Comparison of ENCODE assay signal across 9 cellular contexts in genomic region chr11:57276857-57277505, GRCh38. TPM values are rescaled to one million over a fixed set of nuclear protein-coding genes. Genes with fewer than 3 reads are reported as not detected.
DNase-seq lines count a peak whose midpoint lies in the region; ATAC-seq and TF ChIP-seq lines count a peak whose summit lies in the region.
"Had no signal": no experiment of that assay in that cellular context is flagged by ENCODE, and none has a peak within 500 bp of the region (broad histone marks: within the 10 kb centered on the region; RNA-seq: fewer than 3 reads in every experiment).

No MANE protein-coding gene starts in this region.

- H3K9me3 ChIP-seq in mesenchymal stem cell (ENCODE audit: control insufficient read depth, low read length), result peaks cover 10% of the 10 kb centered on the region

- H3K14ac ChIP-seq in mesenchymal stem cell (ENCODE audit: low read length in 2 of 2), result no peak overlapping the region

- no peak overlapping the region for H3K4me2 ChIP-seq in mesenchymal stem cell (ENCODE audit: low read length, poor library complexity, severe bottlenecking)

- no peak overlapping the region for H3K4ac ChIP-seq in mesenchymal stem cell (ENCODE audit: low read depth in 1 of 2, low read length in 2 of 2)

- no peaks in the 10 kb centered on the region for H3K79me2 ChIP-seq in ACC112 (ENCODE audit: control insufficient read depth, insufficient read depth, low read length, unreplicated experiment)

- H3K27ac ChIP-seq in ACC112 (ENCODE audit: low read depth, low read length), result peak overlapping the region; percentile 83; the same call in 1 of the 2 replicates
- H3K27ac ChIP-seq in mesenchymal stem cell (ENCODE audit: low read length, poor library complexity, severe bottlenecking), result no peak overlapping the region
- H3K27ac ChIP-seq in foreskin keratinocyte, result no peak overlapping the region

- no peak overlapping the region for H3K23ac ChIP-seq in mesenchymal stem cell (ENCODE audit: low read length in 2 of 2)

- peak overlapping the region; percentile 85 for H3K9ac ChIP-seq in mesenchymal stem cell (ENCODE audit: low read length)

- no peak overlapping the region for H4K8ac ChIP-seq in mesenchymal stem cell (ENCODE audit: low read length)

- H2BK5ac ChIP-seq in mesenchymal stem cell (ENCODE audit: low read depth, low read length, poor library complexity, severe bottlenecking), result no peak overlapping the region

- TF ChIP-seq CTCF in epithelial cell of esophagus (IDR thresholded peaks at IDR 0.05; ENCODE audit: insufficient read depth, low read depth, low read length, missing control alignments), result no peak
- no peak for TF ChIP-seq CTCF in foreskin keratinocyte (conservative IDR thresholded peaks at IDR 0.05)

- H2BK120ac ChIP-seq in mesenchymal stem cell (ENCODE audit: low read depth, low read length), result no peak overlapping the region

- H3K4me3 ChIP-seq in ACC112 (ENCODE audit: low read depth, low read length) (no peak overlapping the region), epithelial cell of esophagus (ENCODE audit: low read length) (no peak overlapping the region), mesenchymal stem cell (ENCODE audit: insufficient read depth in 1 of 2, low read depth in 1 of 2, low read length in 2 of 2) (no peak overlapping the region)

- H3K36me3 ChIP-seq in ACC112 (ENCODE audit: insufficient read depth, low read length) (no peaks in the 10 kb centered on the region), mesenchymal stem cell (ENCODE audit: control insufficient read depth in 1 of 2, insufficient read depth in 2 of 2, low read depth in 1 of 2, low read length in 2 of 2) (no peaks in the 10 kb centered on the region)

- no peak overlapping the region for H2BK15ac ChIP-seq in mesenchymal stem cell (ENCODE audit: low read depth, poor library complexity, severe bottlenecking)

- H2AFZ ChIP-seq in ACC112 (ENCODE audit: low read length, unreplicated experiment) (no peak overlapping the region), mesenchymal stem cell (ENCODE audit: low read depth, low read length) (no peak overlapping the region)

- H4K91ac ChIP-seq in mesenchymal stem cell (ENCODE audit: low read length), result no peak overlapping the region

- no peak overlapping the region for H2AK5ac ChIP-seq in mesenchymal stem cell (ENCODE audit: low read length, severe bottlenecking)

- no peaks in the 10 kb centered on the region for H3K27me3 ChIP-seq in ACC112 (ENCODE audit: insufficient read depth, low read length)
- H3K27me3 ChIP-seq in mesenchymal stem cell (ENCODE audit: control insufficient read depth in 1 of 2, insufficient read depth in 1 of 2, low read length in 2 of 2), result peaks cover 0 to 7% of the 10 kb centered on the region in 2 experiments
- H3K27me3 ChIP-seq in foreskin keratinocyte, result no peaks in the 10 kb centered on the region

- H3K18ac ChIP-seq in mesenchymal stem cell (ENCODE audit: low read depth in 1 of 2, low read length in 2 of 2), result no peak overlapping the region

- DNase-seq in NCI-H526 treated with DMSO at 0.1 percent for 48 hours (lab: John Stamatoyannopoulos, UW) (peak; percentile 97), epithelial cell of esophagus (ENCODE audit: low read depth) (peak; percentile 72), mesenchymal stem cell (no peak), putamen (ENCODE audit: low spot score) (no peak), SW 1271 (lab: John Stamatoyannopoulos, UW) (no peak), foreskin keratinocyte (no peak)

- H2BK12ac ChIP-seq in mesenchymal stem cell (ENCODE audit: low read length in 2 of 2), result no peak overlapping the region

- H3K79me1 ChIP-seq in mesenchymal stem cell (replicated peaks; ENCODE audit: low read length, poor library complexity, severe bottlenecking), result no peaks in the 10 kb centered on the region

- WGBS in mesenchymal stem cell, result 90% methylated on average over 3 of the region's 5 CpGs

- ATAC-seq in HG03025 (IDR thresholded peaks at IDR 0.05; ENCODE audit: low FRiP score, unreplicated experiment) (no peak), foreskin keratinocyte (no peak)
- ATAC-seq: activated T-cell treated with anti-CD3 and anti-CD28 coated beads, Interleukin-2, amount 50 U/mL, for 72 hours had no signal

- H3K4me1 ChIP-seq in ACC112 (ENCODE audit: control insufficient read depth, insufficient read depth, low read length, unreplicated experiment) (peaks cover 46% of the 10 kb centered on the region), mesenchymal stem cell (ENCODE audit: control insufficient read depth, insufficient read depth, low read depth, low read length) (no peaks in the 10 kb centered on the region), foreskin keratinocyte (peaks cover 43% of the 10 kb centered on the region)

RNA-seq across cellular contexts. Expression of gene APLNR, which starts 39.9 kb away (rescaled TPM):
- polyA plus RNA-seq in mesenchymal stem cell (2013, experiment 1 of 2), result not detected
- polyA plus RNA-seq in mesenchymal stem cell (2013, experiment 2 of 2), result not detected
- not detected in 2 replicates for total RNA-seq in foreskin keratinocyte
- not detected in 2 replicates for polyA plus RNA-seq in foreskin keratinocyte
- total RNA-seq: activated T-cell treated with anti-CD3 and anti-CD28 coated beads, Interleukin-2, amount 50 U/mL, for 72 hours had no signal

RNA-seq across cellular contexts. Expression of gene TNKS1BP1, which starts 47.8 kb away (rescaled TPM):
- 141 TPM for polyA plus RNA-seq in mesenchymal stem cell (2013, experiment 1 of 2)
- 142 TPM for polyA plus RNA-seq in mesenchymal stem cell (2013, experiment 2 of 2)
- total RNA-seq in foreskin keratinocyte, result 136 and 146 TPM in 2 replicates
- polyA plus RNA-seq in foreskin keratinocyte, result 135 and 154 TPM in 2 replicates

RNA-seq across cellular contexts. Expression of gene SSRP1, which starts 58.7 kb away (rescaled TPM):
- polyA plus RNA-seq in mesenchymal stem cell (2013, experiment 1 of 2), result 79.2 TPM
- polyA plus RNA-seq in mesenchymal stem cell (2013, experiment 2 of 2), result 75.1 TPM
- 188 and 227 TPM in 2 replicates for total RNA-seq in foreskin keratinocyte
- polyA plus RNA-seq in foreskin keratinocyte, result 133 and 163 TPM in 2 replicates

Comparison
In these comparisons a context has a peak if more than half of its experiments do, and no peak if none do; other contexts are left out.
1. DNase-seq: peak in NCI-H526 treated with DMSO at 0.1 percent for 48 hours (single experiment) and epithelial cell of esophagus (single experiment); none in mesenchymal stem cell (single experiment), putamen (single experiment), SW 1271 (0 of 2) and foreskin keratinocyte (0 of 2).